Comparison of ENCODE assay signal across 24 cellular contexts in genomic region chr12:132108211-132108832, GRCh38. TPM values are rescaled to one million over a fixed set of nuclear protein-coding genes. Genes with fewer than 3 reads are reported as not detected.
DNase-seq lines count a peak whose midpoint lies in the region; ATAC-seq and TF ChIP-seq lines count a peak whose summit lies in the region.
"Had no signal": no experiment of that assay in that cellular context is flagged by ENCODE, and none has a peak within 500 bp of the region (broad histone marks: within the 10 kb centered on the region; RNA-seq: fewer than 3 reads in every experiment).

No MANE protein-coding gene starts in this region.

- DNase-seq in activated T-cell treated with anti-CD3 and anti-CD28 coated beads, Interleukin-2, amount 50 U/mL, for 24 hours: peak; percentile 9
- DNase-seq in activated T-cell treated with anti-CD3 and anti-CD28 coated beads, Interleukin-2, amount 50 U/mL, for 4 hours: no peak
- DNase-seq in NCI-H2227 (lab: John Stamatoyannopoulos, UW; ENCODE audit: unreplicated experiment) (peak; percentile 72), endodermal cell (peak; percentile 74), sigmoid colon (peak; percentile 34), RKO (ENCODE audit: low spot score) (no peak)
- DNase-seq in stimulated activated naive CD8-positive, alpha-beta T cell treated with anti-CD3 and anti-CD28 coated beads, Interleukin-15, Interleukin-2, amounts not matched to agents 100 U/mL and 50 U/mL, for 24 hours: no peak
- DNase-seq: ACHN; activated CD4-positive, alpha-beta T cell treated with anti-CD3 and anti-CD28 coated beads, Interleukin-2, amount 10 ng/mL, durations not matched to agents 7 days and 5 days; activated CD8-positive, alpha-beta memory T cell treated with anti-CD3 and anti-CD28 coated beads, Interleukin-2, amount 50 U/mL, for 4 hours; activated gamma-delta T cell; foreskin fibroblast; KG1; mesenchymal stem cell; naive B cell; NCI-H2029 treated with DMSO at 0.1 percent for 48 hours; NCI-H774; PC-9; small intestine; stimulated activated naive CD4-positive, alpha-beta T cell had no signal

- H3K27ac ChIP-seq in endodermal cell (ENCODE audit: low read depth, low read length) (peak overlapping the region; percentile 30), sigmoid colon (no peak overlapping the region)
- H3K27ac ChIP-seq: C4-2B, PC-9 had no signal

- H3K27ac Mint-ChIP-seq in activated T-cell treated with anti-CD3 and anti-CD28 coated beads, Interleukin-2, amount 50 U/mL, for 24 hours: no peak overlapping the region
- no peak overlapping the region for H3K27ac Mint-ChIP-seq in endodermal cell
- H3K27ac Mint-ChIP-seq: T-helper 1 cell treated with Interleukin-12 subunit alpha and Interleukin-12 subunit beta and Interleukin-4 antibody, amounts not matched to agents 30 μg/mL and 1 μg/mL, for 36 hours had no signal

- TF ChIP-seq POLR2A in sigmoid colon (IDR thresholded peaks at IDR 0.05): no peak

- H3K9me3 Mint-ChIP-seq in activated T-cell treated with anti-CD3 and anti-CD28 coated beads, Interleukin-2, amount 50 U/mL, for 24 hours: no peaks in the 10 kb centered on the region
- H3K9me3 Mint-ChIP-seq in activated T-cell treated with anti-CD3 and anti-CD28 coated beads, Interleukin-2, amount 50 U/mL, for 4 hours: no peaks in the 10 kb centered on the region
- no peaks in the 10 kb centered on the region for H3K9me3 Mint-ChIP-seq in endodermal cell
- H3K9me3 Mint-ChIP-seq: activated CD4-positive, alpha-beta T cell treated with anti-CD3 and anti-CD28 coated beads, Interleukin-2, amount 10 ng/mL, durations not matched to agents 7 days and 5 days; naive B cell; T-helper 1 cell treated with Interleukin-12 subunit alpha and Interleukin-12 subunit beta and Interleukin-4 antibody, amounts not matched to agents 30 μg/mL and 1 μg/mL, for 36 hours had no signal

- H3K36me3 Mint-ChIP-seq in activated T-cell treated with anti-CD3 and anti-CD28 coated beads, Interleukin-2, amount 50 U/mL, for 24 hours (ENCODE audit: low read depth): peaks cover 69% of the 10 kb centered on the region
- peaks cover 23% of the 10 kb centered on the region for H3K36me3 Mint-ChIP-seq in activated T-cell treated with anti-CD3 and anti-CD28 coated beads, Interleukin-2, amount 50 U/mL, for 4 hours (ENCODE audit: insufficient read depth)
- H3K36me3 Mint-ChIP-seq in endodermal cell (ENCODE audit: low read depth): peaks cover 46% of the 10 kb centered on the region

- no peak for TF ChIP-seq EP300 in sigmoid colon (IDR thresholded peaks at IDR 0.05)

- H3K4me1 ChIP-seq in endodermal cell (ENCODE audit: control insufficient read depth, insufficient read depth, low read length): no peaks in the 10 kb centered on the region
- H3K4me1 ChIP-seq in sigmoid colon: peaks cover 0 to 8% (median under 1%) of the 10 kb centered on the region in 4 donors
- H3K4me1 ChIP-seq: adrenal gland had no signal

- peaks cover 41% of the 10 kb centered on the region for H3K36me3 ChIP-seq in endodermal cell (ENCODE audit: control insufficient read depth, insufficient read depth, low read length)
- peaks cover 0 to 60% (median 21%) of the 10 kb centered on the region in 4 donors for H3K36me3 ChIP-seq in sigmoid colon

- no peak for TF ChIP-seq CTCF in endodermal cell (conservative IDR thresholded peaks at IDR 0.05)
- TF ChIP-seq CTCF in sigmoid colon (IDR thresholded peaks at IDR 0.05): no peak

- H3K4me3 ChIP-seq in endodermal cell (ENCODE audit: low read length) (no peak overlapping the region), sigmoid colon (no peak overlapping the region)
- H3K4me3 ChIP-seq: adrenal gland, PC-9 had no signal

- no peak overlapping the region for H3K9ac ChIP-seq in endodermal cell (ENCODE audit: extremely low read depth, low read length, poor library complexity, severe bottlenecking)

- ATAC-seq in activated T-cell treated with anti-CD3 and anti-CD28 coated beads, Interleukin-2, amount 50 U/mL, for 4 hours: no peak
- ATAC-seq in stimulated activated naive CD8-positive, alpha-beta T cell treated with anti-CD3 and anti-CD28 coated beads, Interleukin-15, Interleukin-2, amounts not matched to agents 100 U/mL and 50 U/mL, for 24 hours: no peak
- ATAC-seq in GM19467 (IDR thresholded peaks at IDR 0.05; ENCODE audit: unreplicated experiment): no peak

- WGBS in endodermal cell (ENCODE audit: insufficient coverage in 1 of 2, insufficient read length in 1 of 2), 2 experiments: 69 to 82% methylated on average over 11 to 16 of the region's 16 CpGs
- 89 to 93% methylated on average over 16 of the region's 16 CpGs for WGBS in sigmoid colon, 2 donors

- no peaks in the 10 kb centered on the region for H3K4me1 Mint-ChIP-seq in activated T-cell treated with anti-CD3 and anti-CD28 coated beads, Interleukin-2, amount 50 U/mL, for 24 hours (ENCODE audit: low read depth)
- H3K4me1 Mint-ChIP-seq in activated T-cell treated with anti-CD3 and anti-CD28 coated beads, Interleukin-2, amount 50 U/mL, for 4 hours (ENCODE audit: low read depth): peaks cover 1% of the 10 kb centered on the region
- peaks cover 5% of the 10 kb centered on the region for H3K4me1 Mint-ChIP-seq in endodermal cell
- H3K4me1 Mint-ChIP-seq: activated CD4-positive, alpha-beta T cell treated with anti-CD3 and anti-CD28 coated beads, Interleukin-2, amount 10 ng/mL, durations not matched to agents 7 days and 5 days had no signal

- H3K9me3 ChIP-seq in endodermal cell (ENCODE audit: control insufficient read depth, low read length): no peaks in the 10 kb centered on the region
- no peaks in the 10 kb centered on the region for H3K9me3 ChIP-seq in sigmoid colon
- H3K9me3 ChIP-seq: adrenal gland had no signal

- H3K27me3 ChIP-seq in endodermal cell (ENCODE audit: control insufficient read depth, insufficient read depth, low read length, poor library complexity, severe bottlenecking) (no peaks in the 10 kb centered on the region), sigmoid colon (no peaks in the 10 kb centered on the region)
- H3K27me3 ChIP-seq: adrenal gland had no signal

- intact Hi-C loops in sigmoid colon (cut with DNase I): no loop called here

- H3K4me3 Mint-ChIP-seq in activated T-cell treated with anti-CD3 and anti-CD28 coated beads, Interleukin-2, amount 50 U/mL, for 24 hours: no peak overlapping the region
- no peak overlapping the region for H3K4me3 Mint-ChIP-seq in activated T-cell treated with anti-CD3 and anti-CD28 coated beads, Interleukin-2, amount 50 U/mL, for 4 hours
- no peak overlapping the region for H3K4me3 Mint-ChIP-seq in endodermal cell
- H3K4me3 Mint-ChIP-seq: activated CD4-positive, alpha-beta T cell treated with anti-CD3 and anti-CD28 coated beads, Interleukin-2, amount 10 ng/mL, durations not matched to agents 7 days and 5 days; naive B cell; T-helper 1 cell treated with Interleukin-12 subunit alpha and Interleukin-12 subunit beta and Interleukin-4 antibody, amounts not matched to agents 30 μg/mL and 1 μg/mL, for 36 hours had no signal

- no peaks in the 10 kb centered on the region for H3K27me3 Mint-ChIP-seq in activated T-cell treated with anti-CD3 and anti-CD28 coated beads, Interleukin-2, amount 50 U/mL, for 24 hours
- H3K27me3 Mint-ChIP-seq in activated T-cell treated with anti-CD3 and anti-CD28 coated beads, Interleukin-2, amount 50 U/mL, for 4 hours (ENCODE audit: low read depth): no peaks in the 10 kb centered on the region
- no peaks in the 10 kb centered on the region for H3K27me3 Mint-ChIP-seq in endodermal cell (ENCODE audit: insufficient read depth)
- H3K27me3 Mint-ChIP-seq: activated CD4-positive, alpha-beta T cell treated with anti-CD3 and anti-CD28 coated beads, Interleukin-2, amount 10 ng/mL, durations not matched to agents 7 days and 5 days; naive B cell had no signal

RNA-seq across cellular contexts. Expression of gene DDX51, which starts 35.8 kb away (rescaled TPM):
- 10 to 100 TPM; 71.4 to 83.5 (median 72.8) TPM for total RNA-seq in activated T-cell treated with anti-CD3 and anti-CD28 coated beads, Interleukin-2, amount 50 U/mL, for 4 hours
- total RNA-seq in endodermal cell (10 to 100 TPM; 31.5 to 33.8 TPM), sigmoid colon (10 to 100 TPM in 1 of 4 donors, 1 to 10 TPM in 3; 6.8 to 13.7 (median 8.5) TPM)
- 16.9 TPM for polyA plus RNA-seq in endodermal cell (2013, experiment 1 of 2)
- 13.9 TPM for polyA plus RNA-seq in endodermal cell (2013, experiment 2 of 2)
- 10 to 100 TPM in 1 of 3 donors, 1 to 10 TPM in 2; 3.9 to 22.4 (median 4.8) TPM for polyA plus RNA-seq in sigmoid colon

RNA-seq across cellular contexts. Expression of gene NOC4L, which starts 35.9 kb away (rescaled TPM):
- 10 to 100 TPM; 85.3 to 92.5 (median 89.0) TPM for total RNA-seq in activated T-cell treated with anti-CD3 and anti-CD28 coated beads, Interleukin-2, amount 50 U/mL, for 4 hours
- 10 to 100 TPM; 22.7 to 32.7 TPM for total RNA-seq in endodermal cell
- polyA plus RNA-seq in endodermal cell (2013, experiment 1 of 2): 25.4 TPM
- 23.8 TPM for polyA plus RNA-seq in endodermal cell (2013, experiment 2 of 2)
- 1 to 10 TPM; 5.4 to 9.4 (median 7.5) TPM for total RNA-seq in sigmoid colon
- 10 to 100 TPM; 11.4 to 34.9 (median 13.2) TPM for polyA plus RNA-seq in sigmoid colon

Comparison
In these comparisons a context has a peak if more than half of its experiments do, and no peak if none do; other contexts are left out.
1. DNase-seq: peak in activated T-cell treated with anti-CD3 and anti-CD28 coated beads, Interleukin-2, amount 50 U/mL, for 24 hours (single experiment), NCI-H2227 (single experiment), endodermal cell (single experiment) and sigmoid colon (single experiment); none in activated T-cell treated with anti-CD3 and anti-CD28 coated beads, Interleukin-2, amount 50 U/mL, for 4 hours (single experiment), RKO (single experiment) and stimulated activated naive CD8-positive, alpha-beta T cell treated with anti-CD3 and anti-CD28 coated beads, Interleukin-15, Interleukin-2, amounts not matched to agents 100 U/mL and 50 U/mL, for 24 hours (single experiment).